Comparison of ENCODE assay signal across 10 cellular contexts in the genomic region with DNA sequence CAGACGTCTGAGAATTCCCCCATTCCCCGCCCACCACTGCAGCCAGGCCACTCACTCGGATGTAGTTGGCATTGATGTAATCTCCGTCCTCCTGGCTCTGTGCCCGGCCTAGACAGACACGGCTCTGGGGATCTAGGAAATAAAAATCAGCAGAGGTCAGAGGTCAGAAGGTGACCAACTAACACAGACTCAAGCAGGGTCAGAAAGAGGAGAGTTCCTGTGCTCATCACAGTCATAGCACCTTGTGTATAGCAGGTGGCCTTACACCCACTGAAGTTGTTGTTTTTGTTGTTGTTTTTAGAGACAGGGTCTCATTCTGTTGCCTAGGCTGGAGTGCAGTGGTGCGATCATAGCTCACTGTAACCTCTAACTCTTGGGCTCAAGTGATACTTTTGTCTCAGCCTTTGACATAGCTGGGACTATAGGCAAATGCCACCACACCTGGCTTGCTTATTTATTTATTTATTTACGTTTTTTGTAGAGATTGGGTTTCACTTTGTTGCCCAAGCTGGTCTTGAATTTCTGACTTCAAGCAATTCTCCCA. TPM values are rescaled to one million over a fixed set of nuclear protein-coding genes. Genes with fewer than 3 reads are reported as not detected.
DNase-seq lines count a peak whose midpoint lies in the region; ATAC-seq, FAIRE-seq and TF ChIP-seq lines count a peak whose summit lies in the region.
"Had no signal": no experiment of that assay in that cellular context is flagged by ENCODE, and none has a peak within 500 bp of the region (broad histone marks: within the 10 kb centered on the region; RNA-seq: fewer than 3 reads in every experiment).

No MANE protein-coding gene starts in this region.

- WGBS in K562 (ENCODE audit: insufficient coverage, low coverage, missing lambda C conversion rate), result 31% methylated on average over 8 of the region's 8 CpGs

- peak overlapping the region in 1 of 2 donors; percentile 70 for H3K27ac Mint-ChIP-seq in natural killer cell treated with Interleukin-12 subunit alpha and Interleukin-12 subunit beta and Interleukin-15 and Interleukin-18, amount 100 ng/mL, for 72 hours

- peaks cover 43 to 59% of the 10 kb centered on the region in 2 experiments for H3K4me1 ChIP-seq in K562 (replicated peaks in 1 of 2; ENCODE audit: control insufficient read depth in 2 of 2, insufficient read depth in 2 of 2, low read length in 2 of 2)

- peak overlapping the region; percentile 48 for H3K4me3 Mint-ChIP-seq in natural killer cell treated with Interleukin-12 subunit alpha and Interleukin-12 subunit beta and Interleukin-15 and Interleukin-18, amount 100 ng/mL, for 72 hours

- ATAC-seq in K562 (no peak), HG03196 (IDR thresholded peaks at IDR 0.05; ENCODE audit: unreplicated experiment) (no peak)
- no peak for ATAC-seq in natural killer cell treated with Interleukin-12 subunit alpha and Interleukin-12 subunit beta and Interleukin-15 and Interleukin-18, amount 100 ng/mL, for 72 hours

- POLR2A ChIA-PET in K562 (lab: Yijun Ruan, JAX), result interaction anchor here (0.8 to 4.5 kb wide), 6 partner anchors 8 to 137 kb away, joined by 3 to 49 read pairs (median 4); a partner anchor contains a TSS

- no peaks in the 10 kb centered on the region for H3K9me3 ChIP-seq in K562 (replicated peaks; ENCODE audit: control insufficient read depth, insufficient read depth, low read depth, low read length)
- H3K9me3 ChIP-seq: upper lobe of left lung had no signal

- no peak overlapping the region for H2AFZ ChIP-seq in K562 (ENCODE audit: low read depth, low read length)

- intact Hi-C loops in K562 (cut with micrococcal nuclease), result loop anchor here (1.0 to 10.0 kb wide), 3 partner anchors 29 to 649 kb away; a partner anchor contains a TSS

- TF ChIP-seq POLR2A in K562 (conservative IDR thresholded peaks at IDR 0.05), result no peak

- H3K27ac ChIP-seq in K562 (ENCODE audit: extremely low read depth, low read depth, low read length), result no peak overlapping the region; the same call in 2 of the 3 replicates
- H3K27ac ChIP-seq: 22Rv1, upper lobe of left lung had no signal

- no peak for TF ChIP-seq RAD21 in K562 (CRISPR knock-in tag; conservative IDR thresholded peaks at IDR 0.05 in 1 of 2, IDR thresholded peaks at IDR 0.05 in 1 of 2)

- H3K27me3 ChIP-seq in K562 (ENCODE audit: control insufficient read depth in 2 of 2, insufficient read depth in 2 of 2, low read length in 2 of 2), result no peaks in the 10 kb centered on the region
- H3K27me3 ChIP-seq: upper lobe of left lung had no signal

- peaks cover 83% of the 10 kb centered on the region for H3K36me3 ChIP-seq in K562 (ENCODE audit: control insufficient read depth, insufficient read depth, low read length)
- H3K36me3 ChIP-seq: upper lobe of left lung had no signal

- peak; percentile 70 for DNase-seq in DMS 273 (lab: John Stamatoyannopoulos, UW; ENCODE audit: unreplicated experiment)
- no peak for DNase-seq in DMS 273 treated with DMSO at 0.1 percent for 48 hours (lab: John Stamatoyannopoulos, UW)
- peak; percentile 64 for DNase-seq in NCI-H2196 treated with DMSO at 0.1 percent for 48 hours (lab: John Stamatoyannopoulos, UW; ENCODE audit: unreplicated experiment)
- peak in 2 of 4 experiments; percentile 23 to 56 for DNase-seq in K562 (ENCODE audit: extremely low read depth in 1 of 4, low spot score in 3 of 4)
- DNase-seq in natural killer cell treated with Interleukin-12 subunit alpha and Interleukin-12 subunit beta and Interleukin-15 and Interleukin-18, amount 100 ng/mL, for 72 hours (ENCODE audit: low spot score), result no peak
- no peak for DNase-seq in HuH-7.5 (ENCODE audit: low spot score)
- no peak for DNase-seq in NOMO-1 (lab: John Stamatoyannopoulos, UW; ENCODE audit: unreplicated experiment in 2 of 2)

- peaks cover 46% of the 10 kb centered on the region in 2 donors for H3K4me1 Mint-ChIP-seq in natural killer cell treated with Interleukin-12 subunit alpha and Interleukin-12 subunit beta and Interleukin-15 and Interleukin-18, amount 100 ng/mL, for 72 hours (ENCODE audit: low read depth in 2 of 2)

- CTCF ChIA-PET in K562 (lab: Yijun Ruan, JAX; ENCODE audit: low intra/inter-chr PET ratio), result interaction anchor here (0.7 kb wide), 1 partner anchor 327 kb away, joined by 3 read pairs; no protein-coding TSS in a partner anchor

- BruUV-seq in K562 (replicated peaks; lab: Mats Ljungman, UMichigan), result no TSS peak

- peaks cover 64% of the 10 kb centered on the region for H3K79me2 ChIP-seq in K562 (ENCODE audit: control insufficient read depth, insufficient read depth, low read length)

- no peak for TF ChIP-seq EP300 in K562 (IDR thresholded peaks at IDR 0.05; ENCODE audit: low read length)

- H3K27me3 Mint-ChIP-seq in natural killer cell treated with Interleukin-12 subunit alpha and Interleukin-12 subunit beta and Interleukin-15 and Interleukin-18, amount 100 ng/mL, for 72 hours, result no peaks in the 10 kb centered on the region

- H4K20me1 ChIP-seq in K562 (replicated peaks; ENCODE audit: control insufficient read depth, insufficient read depth, low read length), result no peaks in the 10 kb centered on the region

- H3K9me3 Mint-ChIP-seq in natural killer cell treated with Interleukin-12 subunit alpha and Interleukin-12 subunit beta and Interleukin-15 and Interleukin-18, amount 100 ng/mL, for 72 hours, result no peaks in the 10 kb centered on the region

- peak overlapping the region in 1 of 2 experiments; percentile 57; a peak in 1 of 4 replicates for H3K9ac ChIP-seq in K562 (ENCODE audit: insufficient read depth in 1 of 2, low read depth in 2 of 2, low read length in 2 of 2)

- in situ Hi-C loops in K562 (cut with MboI), result no loop called here

- H3K4me3 ChIP-seq in K562, result no peak overlapping the region
- H3K4me3 ChIP-seq: upper lobe of left lung had no signal

- H3K36me3 Mint-ChIP-seq in natural killer cell treated with Interleukin-12 subunit alpha and Interleukin-12 subunit beta and Interleukin-15 and Interleukin-18, amount 100 ng/mL, for 72 hours, result peaks cover 38% of the 10 kb centered on the region

- no peak for TF ChIP-seq CTCF in K562 (IDR thresholded peaks at IDR 0.05 in 2 of 3, conservative IDR thresholded peaks at IDR 0.05 in 1 of 3; ENCODE audit: insufficient read depth in 2 of 3, low read depth in 1 of 3, low read length in 3 of 3)

- H3K4me2 ChIP-seq in K562 (ENCODE audit: insufficient read depth, low read length), result no peak overlapping the region; the same call in 1 of the 2 replicates

- no peak for FAIRE-seq in K562 (lab: Jason Lieb, UNC)

- no peaks in the 10 kb centered on the region for H3K9me1 ChIP-seq in K562 (ENCODE audit: control insufficient read depth, insufficient read depth, low read length)

RNA-seq across cellular contexts. Expression of a gene that starts 4.9 kb away (rescaled TPM):
- 135 and 260 TPM in 2 replicates for total RNA-seq in K562 (2011; cell fraction: chromatin; rRNA removed; ENCODE audit: low replicate concordance)
- total RNA-seq in K562 (2011; cell fraction: nucleolus; rRNA removed), result 174 and 175 TPM in 2 replicates
- total RNA-seq in K562 (2011; cell fraction: nucleoplasm; rRNA removed), result 146 and 165 TPM in 2 replicates
- total RNA-seq in K562 (2014; rRNA removed), result 121 and 126 TPM in 2 replicates
- total RNA-seq in K562 (2014; rRNA removed; fragmentation: Illumina TruSeq; extraction: Trizol), result 61.7 and 65.6 TPM in 2 replicates
- 116 and 120 TPM in 2 replicates for total RNA-seq in K562 (2015; rRNA removed; fragmentation: Illumina TruSeq; extraction: Trizol)
- 112 and 139 TPM in 2 replicates for total RNA-seq in K562 (2021)
- polyA plus RNA-seq in K562 (2011; rRNA removed), result 80.7 and 176 TPM in 2 replicates
- polyA plus RNA-seq in K562 (2011; cell fraction: cytosol; rRNA removed), result 155 and 163 TPM in 2 replicates
- polyA plus RNA-seq in K562 (2011; cell fraction: nucleus; rRNA removed), result 215 and 278 TPM in 2 replicates
- polyA plus RNA-seq in K562 (2012), result 146 and 171 TPM in 2 replicates
- 144 and 189 TPM in 2 replicates for polyA plus RNA-seq in K562 (2014; fragmentation: Illumina TruSeq; extraction: Trizol)
- polyA plus RNA-seq in K562 (2014; fragmentation: Nextera tagmentation; extraction: Ambion mirVana), result 10 to 100 TPM; 18.7 to 19.8 TPM
- polyA plus RNA-seq in K562 (2014; rRNA removed), result 123 and 128 TPM in 2 replicates
- 58.0 and 78.3 TPM in 2 replicates for polyA minus RNA-seq in K562 (2011; rRNA and poly(A)+ RNA removed)
- polyA minus RNA-seq in K562 (2011; cell fraction: cytosol; rRNA and poly(A)+ RNA removed), result 54.1 and 65.3 TPM in 2 replicates
- polyA minus RNA-seq in K562 (2011; cell fraction: nucleus; rRNA and poly(A)+ RNA removed), result 38.1 and 80.1 TPM in 2 replicates
- total RNA-seq in natural killer cell treated with Interleukin-12 subunit alpha and Interleukin-12 subunit beta and Interleukin-15 and Interleukin-18, amount 100 ng/mL, for 72 hours, result 100 to 1,000 TPM; 227 to 312 TPM

RNA-seq across cellular contexts. Expression of a gene that starts 11.0 kb away (rescaled TPM):
- total RNA-seq in K562 (2011; cell fraction: chromatin; rRNA removed; ENCODE audit: low replicate concordance), result 15.5 and 36.2 TPM in 2 replicates
- 13.9 and 24.0 TPM in 2 replicates for total RNA-seq in K562 (2011; cell fraction: nucleolus; rRNA removed)
- total RNA-seq in K562 (2011; cell fraction: nucleoplasm; rRNA removed), result 13.5 and 19.8 TPM in 2 replicates
- total RNA-seq in K562 (2014; rRNA removed) (13.1 and 21.8 TPM in 2 replicates), K562 (2014; rRNA removed; fragmentation: Illumina TruSeq; extraction: Trizol) (7.9 and 9.2 TPM in 2 replicates), K562 (2015; rRNA removed; fragmentation: Illumina TruSeq; extraction: Trizol) (11.1 and 11.8 TPM in 2 replicates), K562 (2021) (19.1 and 22.7 TPM in 2 replicates)
- polyA plus RNA-seq in K562 (2011; rRNA removed) (27.3 and 58.1 TPM in 2 replicates), K562 (2014; fragmentation: Illumina TruSeq; extraction: Trizol) (11.4 and 15.9 TPM in 2 replicates), K562 (2014; fragmentation: Nextera tagmentation; extraction: Ambion mirVana) (under 1 TPM; 0.17 to 0.32 TPM), K562 (2014; rRNA removed) (15.3 and 15.6 TPM in 2 replicates)
- polyA plus RNA-seq in K562 (2011; cell fraction: cytosol; rRNA removed), result 17.5 and 24.2 TPM in 2 replicates
- polyA plus RNA-seq in K562 (2011; cell fraction: nucleus; rRNA removed), result 31.3 and 39.1 TPM in 2 replicates
- 21.7 and 25.7 TPM in 2 replicates for polyA plus RNA-seq in K562 (2012)
- 12.5 and 17.4 TPM in 2 replicates for polyA minus RNA-seq in K562 (2011; rRNA and poly(A)+ RNA removed)
- polyA minus RNA-seq in K562 (2011; cell fraction: cytosol; rRNA and poly(A)+ RNA removed), result 11.4 and 13.7 TPM in 2 replicates
- polyA minus RNA-seq in K562 (2011; cell fraction: nucleus; rRNA and poly(A)+ RNA removed), result 3.4 and 10.0 TPM in 2 replicates
- total RNA-seq in natural killer cell treated with Interleukin-12 subunit alpha and Interleukin-12 subunit beta and Interleukin-15 and Interleukin-18, amount 100 ng/mL, for 72 hours, result 10 to 100 TPM; 68.0 to 80.0 TPM

RNA-seq across cellular contexts. Expression of a gene that starts 32.8 kb away (rescaled TPM):
- total RNA-seq in K562 (2011; cell fraction: chromatin; rRNA removed; ENCODE audit: low replicate concordance), result not detected in 2 replicates
- total RNA-seq in K562 (2011; cell fraction: nucleolus; rRNA removed), result under 0.01 TPM in 2 replicates
- total RNA-seq in K562 (2011; cell fraction: nucleoplasm; rRNA removed), result not detected in 2 replicates
- total RNA-seq in K562 (2014; rRNA removed), result not detected in 2 replicates
- total RNA-seq in K562 (2014; rRNA removed; fragmentation: Illumina TruSeq; extraction: Trizol), result not detected in 2 replicates
- total RNA-seq in K562 (2015; rRNA removed; fragmentation: Illumina TruSeq; extraction: Trizol), result not detected in 2 replicates
- not detected in 2 replicates for total RNA-seq in K562 (2021)
- polyA plus RNA-seq in K562 (2011; rRNA removed), result 0.01 TPM in 1 of 2 replicates, not detected in the other
- 0.01 TPM in 1 of 2 replicates, not detected in the other for polyA plus RNA-seq in K562 (2011; cell fraction: cytosol; rRNA removed)
- 0.01 TPM in 1 of 2 replicates, not detected in the other for polyA plus RNA-seq in K562 (2011; cell fraction: nucleus; rRNA removed)
- 0.07 TPM in 2 replicates for polyA plus RNA-seq in K562 (2012)
- polyA plus RNA-seq in K562 (2014; fragmentation: Illumina TruSeq; extraction: Trizol), result not detected in 2 replicates
- polyA plus RNA-seq in K562 (2014; fragmentation: Nextera tagmentation; extraction: Ambion mirVana), result not detected
- not detected in 2 replicates for polyA plus RNA-seq in K562 (2014; rRNA removed)
- polyA minus RNA-seq in K562 (2011; rRNA and poly(A)+ RNA removed), result not detected in 2 replicates
- polyA minus RNA-seq in K562 (2011; cell fraction: cytosol; rRNA and poly(A)+ RNA removed), result not detected in 2 replicates
- not detected in 2 replicates for polyA minus RNA-seq in K562 (2011; cell fraction: nucleus; rRNA and poly(A)+ RNA removed)
- total RNA-seq in natural killer cell treated with Interleukin-12 subunit alpha and Interleukin-12 subunit beta and Interleukin-15 and Interleukin-18, amount 100 ng/mL, for 72 hours, result not detected

RNA-seq across cellular contexts. Expression of a gene that starts 38.0 kb away (rescaled TPM):
- total RNA-seq in K562 (2011; cell fraction: chromatin; rRNA removed; ENCODE audit: low replicate concordance), result 0.72 and 0.77 TPM in 2 replicates
- total RNA-seq in K562 (2011; cell fraction: nucleolus; rRNA removed), result 0.17 and 0.79 TPM in 2 replicates
- total RNA-seq in K562 (2011; cell fraction: nucleoplasm; rRNA removed), result 0.66 and 0.76 TPM in 2 replicates
- total RNA-seq in K562 (2014; rRNA removed) (0.12 and 0.45 TPM in 2 replicates), K562 (2014; rRNA removed; fragmentation: Illumina TruSeq; extraction: Trizol) (0.11 and 0.13 TPM in 2 replicates), K562 (2015; rRNA removed; fragmentation: Illumina TruSeq; extraction: Trizol) (0.26 and 0.29 TPM in 2 replicates), K562 (2021) (0.20 and 0.31 TPM in 2 replicates)
- polyA plus RNA-seq in K562 (2011; rRNA removed) (0.14 and 0.47 TPM in 2 replicates), K562 (2014; fragmentation: Illumina TruSeq; extraction: Trizol) (0.21 and 0.54 TPM in 2 replicates), K562 (2014; fragmentation: Nextera tagmentation; extraction: Ambion mirVana) (under 1 TPM in 1 of 2 experiments, not detected in 1; 0.01 TPM), K562 (2014; rRNA removed) (0.12 and 0.42 TPM in 2 replicates)
- polyA plus RNA-seq in K562 (2011; cell fraction: cytosol; rRNA removed), result 0.22 and 0.24 TPM in 2 replicates
- polyA plus RNA-seq in K562 (2011; cell fraction: nucleus; rRNA removed), result 1.2 and 1.8 TPM in 2 replicates
- 0.26 and 0.96 TPM in 2 replicates for polyA plus RNA-seq in K562 (2012)
- not detected in 2 replicates for polyA minus RNA-seq in K562 (2011; rRNA and poly(A)+ RNA removed)
- not detected in 2 replicates for polyA minus RNA-seq in K562 (2011; cell fraction: cytosol; rRNA and poly(A)+ RNA removed)
- 0.40 and 0.89 TPM in 2 replicates for polyA minus RNA-seq in K562 (2011; cell fraction: nucleus; rRNA and poly(A)+ RNA removed)
- total RNA-seq in natural killer cell treated with Interleukin-12 subunit alpha and Interleukin-12 subunit beta and Interleukin-15 and Interleukin-18, amount 100 ng/mL, for 72 hours, result 1 to 10 TPM; 5.8 to 5.9 TPM

Comparison
In these comparisons a context has a peak if more than half of its experiments do, and no peak if none do; other contexts are left out.
1. DNase-seq: peak in DMS 273 (single experiment) and NCI-H2196 treated with DMSO at 0.1 percent for 48 hours (single experiment); none in DMS 273 treated with DMSO at 0.1 percent for 48 hours (single experiment), natural killer cell treated with Interleukin-12 subunit alpha and Interleukin-12 subunit beta and Interleukin-15 and Interleukin-18, amount 100 ng/mL, for 72 hours (single experiment), HuH-7.5 (single experiment) and NOMO-1 (0 of 2).